ENCODE assay signal across 8 cellular contexts in the genomic region with DNA sequence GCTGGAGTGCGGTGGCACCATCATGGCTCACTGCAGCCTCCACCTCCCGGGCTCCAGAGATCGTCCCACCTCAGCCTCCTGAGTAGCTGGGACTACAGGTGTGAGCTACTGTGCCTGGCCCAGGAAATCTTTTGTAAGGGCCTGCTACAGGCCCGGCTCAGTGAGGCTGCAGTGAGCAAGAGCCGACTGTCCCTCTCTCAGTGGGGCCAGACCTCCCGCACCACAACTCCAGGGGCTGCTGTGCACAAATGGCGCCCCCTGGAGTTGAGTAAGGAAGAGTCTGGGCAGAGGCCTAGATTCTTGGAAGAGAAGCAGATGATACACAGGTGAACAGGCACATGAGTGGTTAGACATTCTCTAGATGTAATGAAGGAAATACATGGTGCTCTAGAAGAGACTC. TPM values are rescaled to one million over a fixed set of nuclear protein-coding genes. Genes with fewer than 3 reads are reported as not detected.
DNase-seq lines count a peak whose midpoint lies in the region; ATAC-seq and TF ChIP-seq lines count a peak whose summit lies in the region.

No MANE protein-coding gene starts in this region.

- no peak for ATAC-seq in memory B cell (ENCODE audit: low read depth)

- H3K4me1 Mint-ChIP-seq in Calu3 (ENCODE audit: low read depth, unreplicated experiment) (no peaks in the 10 kb centered on the region), memory B cell (peaks cover 16% of the 10 kb centered on the region)

- H3K4me3 Mint-ChIP-seq in Calu3 (ENCODE audit: low read depth, unreplicated experiment) (no peak overlapping the region), memory B cell (no peak overlapping the region)

- TF ChIP-seq CTCF in Calu3 (IDR thresholded peaks at IDR 0.05; ENCODE audit: unreplicated experiment) (no peak), brain microvascular endothelial cell (IDR thresholded peaks at IDR 0.05; ENCODE audit: low read depth, low read length, missing control alignments) (peak; percentile 72), ovary (IDR thresholded peaks at IDR 0.05) (peak in 1 of 3 donors; percentile 11)

- H3K9me3 Mint-ChIP-seq in Calu3 (ENCODE audit: low read depth, unreplicated experiment) (no peaks in the 10 kb centered on the region), memory B cell (no peaks in the 10 kb centered on the region)

- H3K27ac ChIP-seq in brain microvascular endothelial cell (no peak overlapping the region), ovary (no peak overlapping the region)

- H3K36me3 Mint-ChIP-seq in Calu3 (ENCODE audit: insufficient read depth, unreplicated experiment) (peaks cover 19% of the 10 kb centered on the region), memory B cell (no peaks in the 10 kb centered on the region)

- no peaks in the 10 kb centered on the region for H3K9me3 ChIP-seq in ovary

- intact Hi-C loops in Calu3 (cut with micrococcal nuclease; ENCODE audit: unreplicated experiment) (no loop called here), ovary (cut with DNase I) (no loop called here)

- H3K27ac Mint-ChIP-seq in Calu3 (ENCODE audit: unreplicated experiment) (peak overlapping the region; percentile 50), memory B cell (peak overlapping the region; percentile 7)

- DNase-seq in Calu3 (no peak), brain microvascular endothelial cell (no peak), memory B cell (ENCODE audit: low spot score in 2 of 2) (no peak), ovary (no peak), UCSD-AML1 (lab: John Stamatoyannopoulos, UW; ENCODE audit: unreplicated experiment) (no peak), hepatic stellate cell (ENCODE audit: low spot score) (no peak), LoVo (ENCODE audit: low spot score) (no peak)

- H3K27me3 ChIP-seq in brain microvascular endothelial cell (replicated peaks) (no peaks in the 10 kb centered on the region), ovary (no peaks in the 10 kb centered on the region)

- TF ChIP-seq EP300 in Ishikawa (IDR thresholded peaks at IDR 0.05; ENCODE audit: borderline replicate concordance) (no peak), ovary (IDR thresholded peaks at IDR 0.05) (no peak)

- BruUV-seq in Calu3 (replicated peaks; lab: Mats Ljungman, UMichigan), result no TSS peak

- in situ Hi-C loops in brain microvascular endothelial cell (cut with HindIII; ENCODE audit: low pct_ligation_motif_present, low sequenced_read_pairs), result no loop called here

- no peak for TF ChIP-seq POLR2A in ovary (IDR thresholded peaks at IDR 0.05)

- H3K4me3 ChIP-seq in brain microvascular endothelial cell (ENCODE audit: low read depth, low read length), result no peak overlapping the region
- no peak overlapping the region for H3K4me3 ChIP-seq in ovary

- TF ChIP-seq RAD21 in Ishikawa (IDR thresholded peaks at IDR 0.05; ENCODE audit: low read depth), result peak; percentile 57

- H3K27me3 Mint-ChIP-seq in Calu3 (ENCODE audit: unreplicated experiment) (no peaks in the 10 kb centered on the region), memory B cell (no peaks in the 10 kb centered on the region)

- H3K36me3 ChIP-seq in brain microvascular endothelial cell (replicated peaks) (no peaks in the 10 kb centered on the region), ovary (no peaks in the 10 kb centered on the region)

- peaks cover 17% of the 10 kb centered on the region for H3K4me1 ChIP-seq in ovary (ENCODE audit: insufficient read depth)

- CTCF ChIA-PET in Calu3 (lab: Charles Lee), result interaction anchor here (0.7 to 1.1 kb wide), 2 partner anchors 9 to 99 kb away, joined by 4 to 7 read pairs; no protein-coding TSS in a partner anchor

- WGBS in ovary, 3 donors, result 78 to 82% (median 78%) methylated on average over 7 of the region's 7 CpGs

TF ChIP-seq in Ishikawa, 13 proteins besides CTCF, POLR2A, EP300 and RAD21:
- no peak for TF ChIP-seq FOXM1 (IDR thresholded peaks at IDR 0.05; ENCODE audit: borderline replicate concordance, low read depth)
- TF ChIP-seq, protein P1, sequence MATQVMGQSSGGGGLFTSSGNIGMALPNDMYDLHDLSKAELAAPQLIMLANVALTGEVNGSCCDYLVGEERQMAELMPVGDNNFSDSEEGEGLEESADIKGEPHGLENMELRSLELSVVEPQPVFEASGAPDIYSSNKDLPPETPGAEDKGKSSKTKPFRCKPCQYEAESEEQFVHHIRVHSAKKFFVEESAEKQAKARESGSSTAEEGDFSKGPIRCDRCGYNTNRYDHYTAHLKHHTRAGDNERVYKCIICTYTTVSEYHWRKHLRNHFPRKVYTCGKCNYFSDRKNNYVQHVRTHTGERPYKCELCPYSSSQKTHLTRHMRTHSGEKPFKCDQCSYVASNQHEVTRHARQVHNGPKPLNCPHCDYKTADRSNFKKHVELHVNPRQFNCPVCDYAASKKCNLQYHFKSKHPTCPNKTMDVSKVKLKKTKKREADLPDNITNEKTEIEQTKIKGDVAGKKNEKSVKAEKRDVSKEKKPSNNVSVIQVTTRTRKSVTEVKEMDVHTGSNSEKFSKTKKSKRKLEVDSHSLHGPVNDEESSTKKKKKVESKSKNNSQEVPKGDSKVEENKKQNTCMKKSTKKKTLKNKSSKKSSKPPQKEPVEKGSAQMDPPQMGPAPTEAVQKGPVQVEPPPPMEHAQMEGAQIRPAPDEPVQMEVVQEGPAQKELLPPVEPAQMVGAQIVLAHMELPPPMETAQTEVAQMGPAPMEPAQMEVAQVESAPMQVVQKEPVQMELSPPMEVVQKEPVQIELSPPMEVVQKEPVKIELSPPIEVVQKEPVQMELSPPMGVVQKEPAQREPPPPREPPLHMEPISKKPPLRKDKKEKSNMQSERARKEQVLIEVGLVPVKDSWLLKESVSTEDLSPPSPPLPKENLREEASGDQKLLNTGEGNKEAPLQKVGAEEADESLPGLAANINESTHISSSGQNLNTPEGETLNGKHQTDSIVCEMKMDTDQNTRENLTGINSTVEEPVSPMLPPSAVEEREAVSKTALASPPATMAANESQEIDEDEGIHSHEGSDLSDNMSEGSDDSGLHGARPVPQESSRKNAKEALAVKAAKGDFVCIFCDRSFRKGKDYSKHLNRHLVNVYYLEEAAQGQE (IDR thresholded peaks at IDR 0.05; ENCODE audit: low read depth), result no peak
- TF ChIP-seq, protein P2, sequence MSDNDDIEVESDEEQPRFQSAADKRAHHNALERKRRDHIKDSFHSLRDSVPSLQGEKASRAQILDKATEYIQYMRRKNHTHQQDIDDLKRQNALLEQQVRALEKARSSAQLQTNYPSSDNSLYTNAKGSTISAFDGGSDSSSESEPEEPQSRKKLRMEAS (IDR thresholded peaks at IDR 0.05), result no peak
- TF ChIP-seq EGR1 (IDR thresholded peaks at IDR 0.05), result no peak
- no peak for TF ChIP-seq CREB1 (IDR thresholded peaks at IDR 0.05; ENCODE audit: low read depth)

RNA-seq across cellular contexts. Expression of a gene that starts 7.0 kb away (rescaled TPM):
- total RNA-seq in Calu3 (2022) (0.45 and 0.76 TPM in 2 replicates), ovary (10 to 100 TPM in 6 of 7 donors, 1 to 10 TPM in 1; 8.1 to 27.8 (median 14.9) TPM)
- polyA plus RNA-seq in ovary, result 10 to 100 TPM; 14.3 to 22.5 TPM

RNA-seq across cellular contexts. Expression of a gene that starts 41.2 kb away (rescaled TPM):
- 64.7 and 71.4 TPM in 2 replicates for total RNA-seq in Calu3 (2022)
- 10 to 100 TPM; 20.1 to 43.9 (median 39.4) TPM for total RNA-seq in ovary
- polyA plus RNA-seq in ovary, result 1 to 10 TPM; 9.3 to 9.6 TPM

RNA-seq across cellular contexts. Expression of a gene that starts 53.9 kb away (rescaled TPM):
- total RNA-seq in Calu3 (2022) (59.4 and 60.1 TPM in 2 replicates), ovary (100 to 1,000 TPM in 5 of 7 donors, 10 to 100 TPM in 2; 44.0 to 133 (median 103) TPM)
- 100 to 1,000 TPM in 1 of 2 donors, 10 to 100 TPM in 1; 69.1 to 125 TPM for polyA plus RNA-seq in ovary
